ENCODE assay signal across 1 cellular context in the genomic region with DNA sequence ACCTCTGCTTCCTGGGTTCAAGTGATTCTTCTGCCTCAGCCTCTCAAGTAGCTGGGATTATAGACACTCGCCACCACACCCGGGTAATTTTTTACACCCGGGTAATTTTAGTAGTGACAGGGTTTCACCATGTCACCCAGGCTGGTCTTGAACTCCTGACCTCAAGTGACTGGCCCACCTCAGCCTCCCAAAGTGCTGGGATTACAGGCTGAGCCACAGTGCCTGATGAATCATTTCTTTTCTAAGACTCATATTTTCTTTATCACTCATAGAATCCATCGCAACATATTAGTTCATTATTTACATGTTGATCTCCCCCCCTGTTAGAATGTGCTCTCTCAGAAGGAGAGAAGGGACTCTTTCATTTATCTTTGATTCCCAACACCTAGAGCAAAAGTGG.
TF ChIP-seq lines count a peak whose summit lies in the region.

No MANE protein-coding gene starts in this region.

TF ChIP-seq in IMR-90, 13 proteins besides CTCF, POLR2A, EP300 and RAD21:
- TF ChIP-seq ELK1 (IDR thresholded peaks at IDR 0.05; ENCODE audit: borderline replicate concordance, low read depth, low read length) = no peak
- TF ChIP-seq CEBPB (IDR thresholded peaks at IDR 0.05; ENCODE audit: low read depth, low read length) = no peak
- TF ChIP-seq MAZ (IDR thresholded peaks at IDR 0.05; ENCODE audit: borderline replicate concordance, low read depth, low read length) = no peak
- TF ChIP-seq RCOR1 (IDR thresholded peaks at IDR 0.05; ENCODE audit: insufficient replicate concordance, low read length) = no peak
- TF ChIP-seq FOS (IDR thresholded peaks at IDR 0.05; ENCODE audit: low read depth, low read length) = no peak
- TF ChIP-seq MXI1 (IDR thresholded peaks at IDR 0.05; ENCODE audit: borderline replicate concordance, low read depth, low read length) = no peak
- no peak for TF ChIP-seq NFE2L2 (IDR thresholded peaks at IDR 0.05; ENCODE audit: low read depth, low read length)
- no peak for TF ChIP-seq CHD1 (IDR thresholded peaks at IDR 0.05; ENCODE audit: low read depth, low read length)
- TF ChIP-seq SMC3 (IDR thresholded peaks at IDR 0.05; ENCODE audit: low read depth, low read length) = no peak
- TF ChIP-seq MAFK (IDR thresholded peaks at IDR 0.05; ENCODE audit: low read depth, low read length) = no peak
- no peak for TF ChIP-seq BHLHE40 (IDR thresholded peaks at IDR 0.05; ENCODE audit: low read depth, low read length)
- no peak for TF ChIP-seq RFX5 (IDR thresholded peaks at IDR 0.05; ENCODE audit: low read depth, low read length)
- TF ChIP-seq USF2 (IDR thresholded peaks at IDR 0.05; ENCODE audit: low read depth, low read length) = no peak
